8 cellular contexts compared by ENCODE assay signal in the genomic region with DNA sequence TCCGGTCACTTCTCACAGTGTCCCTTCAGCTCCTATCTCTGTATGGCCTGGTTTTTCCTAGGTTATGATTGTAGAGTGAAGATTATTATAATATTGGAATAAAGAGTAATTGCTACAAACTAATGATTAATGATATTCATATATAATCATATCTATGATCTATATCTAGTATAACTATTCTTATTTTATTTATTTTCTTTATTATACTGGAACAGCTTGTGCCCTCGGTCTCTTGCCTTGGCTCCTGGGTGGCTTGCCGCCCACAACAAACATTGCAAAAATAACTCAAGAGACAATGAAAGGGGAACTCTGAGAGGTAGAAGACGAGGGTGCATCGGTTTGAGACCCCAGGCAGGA. TPM values are rescaled to one million over a fixed set of nuclear protein-coding genes. Genes with fewer than 3 reads are reported as not detected.
A peak's percentile ranks its signal among the peaks of the same experiment; 100 is the strongest.
DNase-seq lines count a peak whose midpoint lies in the region; ATAC-seq and TF ChIP-seq lines count a peak whose summit lies in the region.
"Not testable (repeated sequence)": the region's sequence is repeated elsewhere in the genome, so short reads cannot be mapped to it uniquely, and the experiment has no call there.

No MANE protein-coding gene starts in this region.

- TF ChIP-seq POLR2A in esophagus muscularis mucosa (IDR thresholded peaks at IDR 0.05; ENCODE audit: low read depth); sigmoid colon (IDR thresholded peaks at IDR 0.05): not testable (repeated sequence)

- H3K9me3 ChIP-seq in CD4-positive, alpha-beta memory T cell (ENCODE audit: control insufficient read depth in 1 of 2, low read length in 2 of 2); MG63; esophagus muscularis mucosa; mucosa of rectum (ENCODE audit: control insufficient read depth in 2 of 2, low read length in 2 of 2); sigmoid colon; upper lobe of right lung: not testable (repeated sequence)

- not testable (repeated sequence) for H3K36me3 Mint-ChIP-seq in CD4-positive, alpha-beta memory T cell; activated CD4-positive, alpha-beta T cell treated with anti-CD3 and anti-CD28 coated beads, Interleukin-2, amount 10 ng/mL, durations not matched to agents 24 days and 14 days (ENCODE audit: low read depth)

- H3K27ac ChIP-seq in CD4-positive, alpha-beta memory T cell (ENCODE audit: low read depth, low read length): peak overlapping the region; percentile 91
- H3K27ac ChIP-seq in esophagus muscularis mucosa (replicated peaks in 1 of 4) (peak overlapping the region; percentile 92 to 96 (median 94)), sigmoid colon (peak overlapping the region; percentile 93 to 96 (median 94)), upper lobe of right lung (peak overlapping the region; percentile 97)
- H3K27ac ChIP-seq in mucosa of rectum (ENCODE audit: low read depth in 2 of 2, low read length in 2 of 2): not testable (repeated sequence)

- not testable (repeated sequence) for H3K4me1 ChIP-seq in CD4-positive, alpha-beta memory T cell (ENCODE audit: insufficient read depth, low read length); esophagus muscularis mucosa; mucosa of rectum (ENCODE audit: control insufficient read depth in 2 of 2, insufficient read depth in 2 of 2, low read length in 2 of 2); sigmoid colon; upper lobe of right lung

- H3K27me3 Mint-ChIP-seq in CD4-positive, alpha-beta memory T cell; activated CD4-positive, alpha-beta T cell treated with anti-CD3 and anti-CD28 coated beads, Interleukin-2, amount 10 ng/mL, durations not matched to agents 24 days and 14 days: not testable (repeated sequence)

- not testable (repeated sequence) for H3K36me3 ChIP-seq in CD4-positive, alpha-beta memory T cell (ENCODE audit: insufficient read depth, low read length); MG63; esophagus muscularis mucosa; mucosa of rectum (ENCODE audit: control insufficient read depth in 2 of 2, insufficient read depth in 2 of 2, low read length in 2 of 2); sigmoid colon; upper lobe of right lung

- not testable (repeated sequence) for TF ChIP-seq CTCF in astrocyte of the cerebellum (IDR thresholded peaks at IDR 0.05; ENCODE audit: low read depth, low read length, missing control alignments); esophagus muscularis mucosa (IDR thresholded peaks at IDR 0.05); sigmoid colon (IDR thresholded peaks at IDR 0.05); upper lobe of right lung (IDR thresholded peaks at IDR 0.05)

- H3K9me3 Mint-ChIP-seq in CD4-positive, alpha-beta memory T cell; activated CD4-positive, alpha-beta T cell treated with anti-CD3 and anti-CD28 coated beads, Interleukin-2, amount 10 ng/mL, durations not matched to agents 24 days and 14 days: not testable (repeated sequence)

- CTCF ChIA-PET in CD4-positive, alpha-beta memory T cell (lab: Charles Lee; ENCODE audit: partially characterized antibody): not testable (repeated sequence)

- in situ Hi-C loops in astrocyte of the cerebellum (cut with HindIII; ENCODE audit: low sequenced_read_pairs): not testable (repeated sequence)

- ATAC-seq in upper lobe of right lung: not testable (repeated sequence)

- H3K4me3 ChIP-seq in CD4-positive, alpha-beta memory T cell (ENCODE audit: low read length in 2 of 2): peak overlapping the region in 1 of 2 donors; percentile 86
- H3K4me3 ChIP-seq in MG63 (peak overlapping the region; percentile 72), astrocyte of the cerebellum (ENCODE audit: low read depth, low read length) (peak overlapping the region; percentile 58), esophagus muscularis mucosa (peak overlapping the region; percentile 75 to 89 (median 80)), mucosa of rectum (ENCODE audit: low read length in 2 of 2) (peak overlapping the region; percentile 80 to 88), sigmoid colon (peak overlapping the region; percentile 57 to 74 (median 70)), upper lobe of right lung (peak overlapping the region; percentile 92)

- TF ChIP-seq EP300 in esophagus muscularis mucosa (IDR thresholded peaks at IDR 0.05); sigmoid colon (IDR thresholded peaks at IDR 0.05): not testable (repeated sequence)

- peak overlapping the region; percentile 91 to 99 (median 99) for H3K27ac Mint-ChIP-seq in CD4-positive, alpha-beta memory T cell
- peak overlapping the region; percentile 98 for H3K27ac Mint-ChIP-seq in activated CD4-positive, alpha-beta T cell treated with anti-CD3 and anti-CD28 coated beads, Interleukin-2, amount 10 ng/mL, durations not matched to agents 24 days and 14 days

- intact Hi-C loops in CD4-positive, alpha-beta memory T cell (cut with micrococcal nuclease); activated CD4-positive, alpha-beta T cell treated with anti-CD3 and anti-CD28 coated beads, Interleukin-2, amount 10 ng/mL, durations not matched to agents 24 days and 14 days (cut with micrococcal nuclease); sigmoid colon (cut with DNase I); upper lobe of right lung (cut with DNase I): not testable (repeated sequence)
- intact Hi-C loops in esophagus muscularis mucosa (cut with DNase I): loop anchor here (5.0 kb wide), 1 partner anchor 118 kb away; no protein-coding TSS in a partner anchor

- H3K9ac ChIP-seq in mucosa of rectum (ENCODE audit: low read depth in 1 of 2, low read length in 2 of 2): peak overlapping the region in 1 of 2 donors; percentile 73

- H3K4me3 Mint-ChIP-seq in CD4-positive, alpha-beta memory T cell: peak overlapping the region; percentile 88 to 99 (median 95)
- peak overlapping the region; percentile 93 for H3K4me3 Mint-ChIP-seq in activated CD4-positive, alpha-beta T cell treated with anti-CD3 and anti-CD28 coated beads, Interleukin-2, amount 10 ng/mL, durations not matched to agents 24 days and 14 days

- POLR2A ChIA-PET in CD4-positive, alpha-beta memory T cell (lab: Charles Lee; ENCODE audit: partially characterized antibody): interaction anchor here (0.6 kb wide), 1 partner anchor 34 kb away, joined by 3 read pairs; no protein-coding TSS in a partner anchor

- H3K4me1 Mint-ChIP-seq in CD4-positive, alpha-beta memory T cell: peaks cover 7 to 15% (median 10%) of the 10 kb centered on the region in 4 donors
- H3K4me1 Mint-ChIP-seq in activated CD4-positive, alpha-beta T cell treated with anti-CD3 and anti-CD28 coated beads, Interleukin-2, amount 10 ng/mL, durations not matched to agents 24 days and 14 days: peaks cover 36% of the 10 kb centered on the region

- H3K27me3 ChIP-seq in CD4-positive, alpha-beta memory T cell (ENCODE audit: insufficient read depth, low read length); MG63; esophagus muscularis mucosa; mucosa of rectum (ENCODE audit: control insufficient read depth in 2 of 2, insufficient read depth in 2 of 2, low read length in 2 of 2); sigmoid colon; upper lobe of right lung: not testable (repeated sequence)

- WGBS in esophagus muscularis mucosa: 53% methylated on average over 5 of the region's 5 CpGs
- 51 to 62% methylated on average over 5 of the region's 5 CpGs for WGBS in sigmoid colon, 2 donors

- DNase-seq in CD4-positive, alpha-beta memory T cell; MG63; activated CD4-positive, alpha-beta T cell treated with anti-CD3 and anti-CD28 coated beads, Interleukin-2, amount 10 ng/mL, durations not matched to agents 24 days and 14 days; astrocyte of the cerebellum (ENCODE audit: low read depth); esophagus muscularis mucosa (ENCODE audit: extremely low spot score); sigmoid colon; upper lobe of right lung: not testable (repeated sequence)

RNA-seq across cellular contexts. Expression of a gene that starts 48.6 kb away (rescaled TPM):
- total RNA-seq in CD4-positive, alpha-beta memory T cell: 10 to 100 TPM; 38.1 to 40.7 TPM
- 10 to 100 TPM; 25.8 to 42.0 TPM for polyA plus RNA-seq in CD4-positive, alpha-beta memory T cell
- 7.8 and 8.9 TPM in 2 replicates for total RNA-seq in MG63 (2014; rRNA removed; shearing (Covaris generic); ENCODE audit: low replicate concordance)
- total RNA-seq in activated CD4-positive, alpha-beta T cell treated with anti-CD3 and anti-CD28 coated beads, Interleukin-2, amount 10 ng/mL, durations not matched to agents 24 days and 14 days: 38.6 and 42.7 TPM in 2 replicates
- total RNA-seq in esophagus muscularis mucosa (10 to 100 TPM; 20.3 to 23.3 (median 21.9) TPM), sigmoid colon (10 to 100 TPM; 22.5 to 34.9 (median 29.5) TPM), upper lobe of right lung (25.4 TPM)
- 10 to 100 TPM; 12.6 to 38.6 (median 17.1) TPM for polyA plus RNA-seq in sigmoid colon
